In genomic region chr20:8972963-8973362, GRCh38 we compare ENCODE assay signal across 1 cellular context.
A peak's percentile ranks its signal among the peaks of the same experiment; 100 is the strongest.
TF ChIP-seq lines count a peak whose summit lies in the region.

No MANE protein-coding gene starts in this region.

TF ChIP-seq in K562, 482 proteins besides CTCF, POLR2A, EP300 and RAD21 (continued from another document and continues in another):
- 0 out of 2 replicates have a peak, but pooled peaks have one; percentile 51 for TF ChIP-seq ZNF644 (tag; IDR thresholded peaks at IDR 0.05; ENCODE audit: low read depth)
- no peak for TF ChIP-seq E2F8 (IDR thresholded peaks at IDR 0.05; ENCODE audit: low read depth, partially characterized antibody)
- no peak for TF ChIP-seq OTX1 (CRISPR knock-in tag; IDR thresholded peaks at IDR 0.05)
- no peak for TF ChIP-seq U2AF1 (optimal IDR thresholded peaks at IDR 0.05; ENCODE audit: low read depth, low read length)
- no peak for TF ChIP-seq RBBP5 (IDR thresholded peaks at IDR 0.05; ENCODE audit: borderline replicate concordance, insufficient read depth, low read length, poor library complexity, severe bottlenecking)
- no peak for TF ChIP-seq ARNT (IDR thresholded peaks at IDR 0.05)
- no peak for TF ChIP-seq JUNB (CRISPR knock-in tag; conservative IDR thresholded peaks at IDR 0.05)
- TF ChIP-seq ZNF165 (CRISPR knock-in tag; IDR thresholded peaks at IDR 0.05; ENCODE audit: borderline replicate concordance) = no peak
- TF ChIP-seq SAFB (IDR thresholded peaks at IDR 0.05; ENCODE audit: borderline replicate concordance, low read depth, low read length) = no peak
- TF ChIP-seq TBP (optimal IDR thresholded peaks at IDR 0.05; ENCODE audit: low read depth, low read length) = no peak
- TF ChIP-seq ELF1 (tag; IDR thresholded peaks at IDR 0.05) = no peak
- TF ChIP-seq ZNF263 (CRISPR knock-in tag; IDR thresholded peaks at IDR 0.05; ENCODE audit: borderline replicate concordance) = no peak
- no peak for TF ChIP-seq XRCC5 (IDR thresholded peaks at IDR 0.05; ENCODE audit: low read depth, low read length)
- peak; percentile 74 for TF ChIP-seq ZNF592 (IDR thresholded peaks at IDR 0.05)
- peak in 1 of 2 experiments; percentile 76; a peak in 2 of 4 replicates for TF ChIP-seq ZNF639 (CRISPR knock-in tag; conservative IDR thresholded peaks at IDR 0.05 in 1 of 2, IDR thresholded peaks at IDR 0.05 in 1 of 2)
- no peak for TF ChIP-seq NCOA4 (IDR thresholded peaks at IDR 0.05; ENCODE audit: partially characterized antibody)
- TF ChIP-seq ZBTB12 (CRISPR knock-in tag; IDR thresholded peaks at IDR 0.05) = peak; percentile 58; the same call in 1 of the 2 replicates
- peak; percentile 83; the same call in 1 of the 2 replicates for TF ChIP-seq NFXL1 (CRISPR knock-in tag; IDR thresholded peaks at IDR 0.05)
- no peak for TF ChIP-seq MIER1 (IDR thresholded peaks at IDR 0.05; ENCODE audit: low read depth)
- TF ChIP-seq CHAMP1 (IDR thresholded peaks at IDR 0.05) = no peak
- no peak for TF ChIP-seq HMGXB4 (CRISPR knock-in tag; IDR thresholded peaks at IDR 0.05)
- TF ChIP-seq UBTF (IDR thresholded peaks at IDR 0.05; ENCODE audit: borderline replicate concordance in 1 of 2, low read depth in 2 of 2, low read length in 2 of 2) = no peak
- no peak for TF ChIP-seq ETS1 (conservative IDR thresholded peaks at IDR 0.05; ENCODE audit: control insufficient read depth, low read depth, low read length)
- no peak for TF ChIP-seq THAP7 (CRISPR knock-in tag; IDR thresholded peaks at IDR 0.05)
- TF ChIP-seq KLF6 (CRISPR knock-in tag; IDR thresholded peaks at IDR 0.05; ENCODE audit: borderline replicate concordance) = peak; percentile 83; the same call in 1 of the 2 replicates
- TF ChIP-seq NRF1 (conservative IDR thresholded peaks at IDR 0.05 in 1 of 2, IDR thresholded peaks at IDR 0.05 in 1 of 2) = no peak
- TF ChIP-seq ZNF311 (CRISPR knock-in tag; IDR thresholded peaks at IDR 0.05) = peak; percentile 72
- TF ChIP-seq PTTG1 (tag; IDR thresholded peaks at IDR 0.05; ENCODE audit: low read depth) = peak; percentile 20; the same call in 1 of the 2 replicates
- 0 out of 2 replicates have a peak, but pooled peaks have one; percentile 53 for TF ChIP-seq ILK (tag; IDR thresholded peaks at IDR 0.05; ENCODE audit: borderline replicate concordance, low read depth)
- no peak for TF ChIP-seq ARID3A (IDR thresholded peaks at IDR 0.05; ENCODE audit: borderline replicate concordance, low read depth, low read length)
- no peak for TF ChIP-seq SFPQ (IDR thresholded peaks at IDR 0.05; ENCODE audit: low read depth, low read length)
- peak; percentile 44; the same call in 1 of the 2 replicates for TF ChIP-seq ZNF197 (CRISPR knock-in tag; IDR thresholded peaks at IDR 0.05; ENCODE audit: low read depth)
